In the genomic region with DNA sequence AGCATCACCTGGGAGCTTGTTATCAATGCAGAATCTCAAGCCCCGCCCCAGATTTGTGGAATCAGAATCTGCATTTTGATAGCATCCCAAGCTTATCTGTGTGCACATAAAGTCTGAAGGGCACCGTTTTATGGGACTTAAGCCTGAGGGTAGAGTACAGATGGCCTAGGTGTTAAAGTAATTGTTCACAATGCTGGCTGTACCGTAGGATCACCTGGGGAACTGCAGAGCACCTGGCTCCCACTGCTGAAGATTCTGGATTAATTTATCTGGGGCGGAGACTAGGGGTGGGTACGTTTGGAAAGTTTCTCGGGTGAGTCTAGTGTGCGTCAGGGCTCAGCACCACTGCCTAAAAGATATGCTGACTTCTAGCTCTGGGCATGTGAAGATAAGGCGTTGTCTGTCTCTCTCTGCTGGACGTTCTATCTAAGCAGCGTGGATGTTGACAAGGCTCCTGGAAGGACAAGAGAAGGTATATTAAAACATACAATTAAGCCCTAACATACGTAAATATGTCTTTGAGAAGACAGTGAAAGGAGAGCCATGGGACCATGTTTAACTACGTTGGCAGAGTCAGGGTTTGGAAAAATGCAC, we compare ENCODE assay signal across 29 cellular contexts.
DNase-seq lines count a peak whose midpoint lies in the region; ATAC-seq and TF ChIP-seq lines count a peak whose summit lies in the region.
"Had no signal": no experiment of that assay in that cellular context is flagged by ENCODE, and none has a peak within 500 bp of the region (broad histone marks: within the 10 kb centered on the region; RNA-seq: fewer than 3 reads in every experiment).

No MANE protein-coding gene starts in this region.

- peaks cover 7% of the 10 kb centered on the region for H3K4me1 ChIP-seq in mucosa of descending colon (ENCODE audit: low read depth)
- H3K4me1 ChIP-seq: adrenal gland, BE2C, breast epithelium, colonic mucosa, HAP-1, thyroid gland had no signal

- no peaks in the 10 kb centered on the region for H3K9me3 ChIP-seq in mucosa of descending colon
- H3K9me3 ChIP-seq: adrenal gland, BE2C, breast epithelium, colonic mucosa, esophagus squamous epithelium, HAP-1, left lung, thyroid gland had no signal

- H3K4me3 ChIP-seq in mucosa of descending colon, result no peak overlapping the region
- H3K4me3 ChIP-seq: adrenal gland, breast epithelium, colonic mucosa, esophagus squamous epithelium, HAP-1, left lung, PC-9, skin epidermis, thyroid gland had no signal

- TF ChIP-seq CTCF in mucosa of descending colon (IDR thresholded peaks at IDR 0.05), result no peak

- H3K36me3 ChIP-seq in mucosa of descending colon (ENCODE audit: low read depth), result no peaks in the 10 kb centered on the region
- H3K36me3 ChIP-seq: adrenal gland, BE2C, breast epithelium, colonic mucosa, esophagus squamous epithelium, HAP-1, left lung, thyroid gland had no signal

- in situ Hi-C loops in G401 (cut with HindIII; ENCODE audit: low sequenced_read_pairs), result no loop called here

- DNase-seq in G401 (ENCODE audit: low spot score), result peak; percentile 83
- peak; percentile 69 for DNase-seq in OCI-M1 (lab: John Stamatoyannopoulos, UW)
- no peak for DNase-seq in mucosa of descending colon
- DNase-seq in NCI-H1092 (lab: John Stamatoyannopoulos, UW), result no peak
- DNase-seq in COLO829 (ENCODE audit: low spot score), result no peak
- no peak for DNase-seq in NCI-H1436 treated with DMSO at 0.1 percent for 48 hours (lab: John Stamatoyannopoulos, UW)
- DNase-seq: activated CD4-positive, alpha-beta T cell treated with anti-CD3 and anti-CD28 coated beads, Interleukin-2, amount 50 U/mL, for 4 hours; activated CD4-positive, CD25-positive, alpha-beta regulatory T cell; activated CD8-positive, alpha-beta memory T cell treated with anti-CD3 and anti-CD28 coated beads, Interleukin-2, amount 50 U/mL, for 4 hours; activated naive CD4-positive, alpha-beta T cell treated with anti-CD3 and anti-CD28 coated beads for 36 hours; adrenal gland; BE2C; colonic mucosa; DMS53; effector memory CD4-positive, alpha-beta T cell; esophagus squamous epithelium; immature natural killer cell; IMR-90; left lung; NCI-H2029 treated with DMSO at 0.1 percent for 48 hours; nucleus accumbens; PC-9; SIG-M5; thyroid gland had no signal

- ATAC-seq in esophagus mucosa, result peak; percentile 20
- ATAC-seq in mucosa of descending colon, result peak; percentile 67
- no peak for ATAC-seq in GM21528 (IDR thresholded peaks at IDR 0.05; ENCODE audit: low FRiP score, unreplicated experiment)
- ATAC-seq: left lung had no signal

- intact Hi-C loops in mucosa of descending colon (cut with DNase I, micrococcal nuclease), result no loop called here

Comparison
In these comparisons a context has a peak if more than half of its experiments do, and no peak if none do; other contexts are left out.
1. DNase-seq: peak in G401 (single experiment) and OCI-M1 (single experiment); none in mucosa of descending colon (0 of 3), NCI-H1092 (single experiment), COLO829 (single experiment) and NCI-H1436 treated with DMSO at 0.1 percent for 48 hours (single experiment).